27 cellular contexts compared by ENCODE assay signal in the genomic region with DNA sequence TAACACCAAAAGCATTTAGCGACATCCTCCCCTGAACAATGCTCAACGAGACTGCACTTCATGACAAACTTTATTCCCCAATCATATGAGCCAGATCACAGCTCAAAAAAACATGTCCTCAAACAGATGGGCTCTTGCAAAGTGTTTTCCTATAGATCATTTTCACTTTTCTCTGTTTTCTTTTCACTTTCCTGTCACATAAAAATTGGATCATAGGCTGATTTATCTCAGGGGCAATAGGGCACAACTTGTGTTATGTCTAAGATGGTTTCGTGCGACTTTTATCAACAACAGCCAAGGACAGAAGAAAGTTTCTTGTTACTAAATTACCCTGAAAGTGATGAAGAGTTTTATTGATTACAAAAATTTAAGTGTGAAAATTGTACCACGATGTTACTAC.
"Had no signal": no experiment of that assay in that cellular context is flagged by ENCODE, and none has a peak within 500 bp of the region (broad histone marks: within the 10 kb centered on the region; RNA-seq: fewer than 3 reads in every experiment).

No MANE protein-coding gene starts in this region.

- H3K27me3 Mint-ChIP-seq: activated CD4-positive, alpha-beta T cell treated with anti-CD3 and anti-CD28 coated beads, Interleukin-2, amount 10 ng/mL, durations not matched to agents 24 days and 14 days; activated CD8-positive, alpha-beta memory T cell treated with anti-CD3 and anti-CD28 coated beads, Interleukin-2, amount 10 ng/mL, durations not matched to agents 7 days and 5 days; activated naive CD4-positive, alpha-beta T cell treated with anti-CD3 and anti-CD28 coated beads, Interleukin-2, amount 50 U/mL, for 24 hours; activated T-cell treated with anti-CD3 and anti-CD28 coated beads, Interleukin-2, amount 50 U/mL, for 24 hours had no signal

- H3K36me3 ChIP-seq: Peyer's patch, SJSA1 had no signal

- H3K27ac ChIP-seq: Peyer's patch, RWPE1, SJSA1 had no signal

- H3K9me3 Mint-ChIP-seq: activated CD4-positive, alpha-beta T cell treated with anti-CD3 and anti-CD28 coated beads, Interleukin-2, amount 10 ng/mL, durations not matched to agents 24 days and 14 days; activated naive CD4-positive, alpha-beta T cell treated with anti-CD3 and anti-CD28 coated beads, Interleukin-2, amount 50 U/mL, for 24 hours; activated T-cell treated with anti-CD3 and anti-CD28 coated beads, Interleukin-2, amount 50 U/mL, for 24 hours; activated T-helper 1 cell treated with anti-CD3 and anti-CD28 coated beads, Interleukin-12 subunit alpha, Interleukin-12 subunit beta, Interleukin-2, Interleukin-4 antibody, amounts not matched to agents 30 ng/mL and 10 ng/mL and 1 ng/mL, durations not matched to agents 14 hours and 24 hours and 36 hours had no signal

- H3K27me3 ChIP-seq: Peyer's patch, SJSA1 had no signal

- H3K9me3 ChIP-seq: Peyer's patch had no signal

- H3K4me3 Mint-ChIP-seq: activated B cell treated with CpG ODN at 0.5 μM for 24 hours; activated CD4-positive, alpha-beta T cell treated with anti-CD3 and anti-CD28 coated beads, Interleukin-2, amount 10 ng/mL, durations not matched to agents 24 days and 14 days; activated CD8-positive, alpha-beta memory T cell treated with anti-CD3 and anti-CD28 coated beads, Interleukin-2, amount 10 ng/mL, durations not matched to agents 7 days and 5 days; activated naive CD4-positive, alpha-beta T cell treated with anti-CD3 and anti-CD28 coated beads, Interleukin-2, amount 50 U/mL, for 24 hours; activated T-cell treated with anti-CD3 and anti-CD28 coated beads, Interleukin-2, amount 50 U/mL, for 24 hours; activated T-helper 1 cell treated with anti-CD3 and anti-CD28 coated beads, Interleukin-12 subunit alpha, Interleukin-12 subunit beta, Interleukin-2, Interleukin-4 antibody, amounts not matched to agents 30 ng/mL and 10 ng/mL and 1 ng/mL, durations not matched to agents 14 hours and 24 hours and 36 hours; T-cell had no signal

- H3K27ac Mint-ChIP-seq: activated B cell treated with CpG ODN at 0.5 μM for 24 hours; activated CD4-positive, alpha-beta T cell treated with anti-CD3 and anti-CD28 coated beads, Interleukin-2, amount 10 ng/mL, durations not matched to agents 24 days and 14 days; activated CD8-positive, alpha-beta memory T cell treated with anti-CD3 and anti-CD28 coated beads, Interleukin-2, amount 10 ng/mL, durations not matched to agents 7 days and 5 days; activated naive CD4-positive, alpha-beta T cell treated with anti-CD3 and anti-CD28 coated beads, Interleukin-2, amount 50 U/mL, for 24 hours; activated T-cell treated with anti-CD3 and anti-CD28 coated beads, Interleukin-2, amount 50 U/mL, for 24 hours; activated T-helper 1 cell treated with anti-CD3 and anti-CD28 coated beads, Interleukin-12 subunit alpha, Interleukin-12 subunit beta, Interleukin-2, Interleukin-4 antibody, amounts not matched to agents 30 ng/mL and 10 ng/mL and 1 ng/mL, durations not matched to agents 14 hours and 24 hours and 36 hours; T-cell had no signal

- ATAC-seq: activated CD8-positive, alpha-beta memory T cell treated with anti-CD3 and anti-CD28 coated beads, Interleukin-2, amount 10 ng/mL, durations not matched to agents 7 days and 5 days; K562; T-cell had no signal

- H3K4me3 ChIP-seq: K562, Peyer's patch, SJSA1 had no signal

- H3K4me1 ChIP-seq: Peyer's patch, SJSA1 had no signal

- H3K4me1 Mint-ChIP-seq: activated B cell treated with CpG ODN at 0.5 μM for 24 hours; activated CD4-positive, alpha-beta T cell treated with anti-CD3 and anti-CD28 coated beads, Interleukin-2, amount 10 ng/mL, durations not matched to agents 24 days and 14 days; activated CD8-positive, alpha-beta memory T cell treated with anti-CD3 and anti-CD28 coated beads, Interleukin-2, amount 10 ng/mL, durations not matched to agents 7 days and 5 days; activated naive CD4-positive, alpha-beta T cell treated with anti-CD3 and anti-CD28 coated beads, Interleukin-2, amount 50 U/mL, for 24 hours; T-cell had no signal

- DNase-seq: activated B cell treated with CpG ODN at 0.5 μM for 24 hours; activated CD4-positive, alpha-beta T cell treated with anti-CD3 and anti-CD28 coated beads for 1 hour; activated CD4-positive, alpha-beta T cell treated with anti-CD3 and anti-CD28 coated beads, Interleukin-2, amount 10 ng/mL, durations not matched to agents 24 days and 14 days; activated CD4-positive, alpha-beta T cell treated with anti-CD3 and anti-CD28 coated beads, Interleukin-2, amount 50 U/mL, for 48 hours; activated CD8-positive, alpha-beta memory T cell treated with anti-CD3 and anti-CD28 coated beads, Interleukin-2, amount 10 ng/mL, durations not matched to agents 7 days and 5 days; activated effector memory CD4-positive, alpha-beta T cell treated with Interleukin-2 at 50 U/mL for 16 hours; activated naive CD4-positive, alpha-beta T cell; activated T-cell treated with anti-CD3 and anti-CD28 coated beads, Interleukin-2, amount 50 U/mL, for 24 hours; aorta; central memory CD4-positive, alpha-beta T cell; Karpas-422; MM.1S; NCI-H1105; NCI-H1436; NCI-H1694 treated with DMSO at 0.1 percent for 48 hours; NCI-H2081; NCI-H526 treated with DMSO at 0.1 percent for 48 hours; Peyer's patch; Right ventricle myocardium superior; T-cell; T-helper 2 cell; T1000 had no signal

- H3K36me3 Mint-ChIP-seq: activated CD8-positive, alpha-beta memory T cell treated with anti-CD3 and anti-CD28 coated beads, Interleukin-2, amount 10 ng/mL, durations not matched to agents 7 days and 5 days; activated naive CD4-positive, alpha-beta T cell treated with anti-CD3 and anti-CD28 coated beads, Interleukin-2, amount 50 U/mL, for 24 hours; T-cell had no signal
